ENCODE assay signal across 7 cellular contexts in the genomic region with DNA sequence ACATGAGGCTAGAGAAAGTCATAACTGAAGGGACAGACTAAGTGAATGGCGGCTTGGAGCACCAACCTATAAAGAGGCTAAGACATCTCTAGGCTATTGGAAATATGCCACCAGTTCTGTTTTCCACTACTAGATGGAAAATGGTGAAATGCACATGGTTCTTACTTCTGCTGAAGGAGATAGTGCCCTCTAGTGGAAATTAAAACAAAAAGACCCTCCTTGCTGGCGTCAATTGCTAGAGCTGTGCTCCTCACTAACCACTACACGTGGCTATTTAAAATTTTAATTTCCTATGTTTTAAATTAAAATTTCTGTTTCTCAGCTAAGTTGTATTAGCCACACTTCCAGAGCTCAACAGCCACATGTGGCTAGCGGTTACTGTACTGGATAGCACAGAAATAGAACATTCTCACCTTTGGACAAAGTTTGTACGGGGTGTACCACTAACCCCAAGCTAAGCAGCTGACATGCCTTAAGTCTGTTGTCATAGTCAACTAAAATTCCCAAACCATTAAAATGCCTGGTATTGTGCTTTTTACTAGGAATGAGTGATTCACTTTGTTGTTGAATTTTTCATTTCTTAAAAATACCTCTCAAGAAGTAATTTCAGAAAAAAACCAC. TPM values are rescaled to one million over a fixed set of nuclear protein-coding genes. Genes with fewer than 3 reads are reported as not detected.
A peak's percentile ranks its signal among the peaks of the same experiment; 100 is the strongest.
DNase-seq lines count a peak whose midpoint lies in the region; ATAC-seq lines count a peak whose summit lies in the region.

No MANE protein-coding gene starts in this region.

- ATAC-seq in GM21447 (IDR thresholded peaks at IDR 0.05; ENCODE audit: unreplicated experiment), result peak; percentile 58

- peak; percentile 75 for DNase-seq in ELR (ENCODE audit: low read depth)
- peak; percentile 51 for DNase-seq in MV-4-11 (lab: John Stamatoyannopoulos, UW)
- peak; percentile 45 for DNase-seq in SK-N-DZ (ENCODE audit: low spot score)
- peak; percentile 20 for DNase-seq in glomerular endothelial cell (ENCODE audit: extremely low read depth, low read depth, low spot score)
- no peak for DNase-seq in NK-92 (lab: John Stamatoyannopoulos, UW; ENCODE audit: unreplicated experiment)
- DNase-seq in globus pallidus (ENCODE audit: low spot score), result no peak

RNA-seq across cellular contexts. Expression of a gene that starts 34.1 kb away (rescaled TPM):
- polyA plus RNA-seq in SK-N-DZ (2014; cell fraction: cytosol; rRNA removed), result 0.21 TPM in 1 of 2 replicates, not detected in the other
- polyA plus RNA-seq in SK-N-DZ (2014; cell fraction: nucleus; rRNA removed), result not detected in 2 replicates
- total RNA-seq in glomerular endothelial cell, result not detected in 2 replicates

Comparison
In these comparisons a context has a peak if more than half of its experiments do, and no peak if none do; other contexts are left out.
1. DNase-seq: peak in ELR (single experiment), MV-4-11 (single experiment), SK-N-DZ (single experiment) and glomerular endothelial cell (single experiment); none in NK-92 (single experiment) and globus pallidus (single experiment).